In genomic region chr2:46477912-46478311, GRCh38 we compare ENCODE assay signal across 24 cellular contexts. TPM values are rescaled to one million over a fixed set of nuclear protein-coding genes. Genes with fewer than 3 reads are reported as not detected.
"Had no signal": no experiment of that assay in that cellular context is flagged by ENCODE, and none has a peak within 500 bp of the region (broad histone marks: within the 10 kb centered on the region; RNA-seq: fewer than 3 reads in every experiment).

No MANE protein-coding gene starts in this region.

- H3K9me3 Mint-ChIP-seq: activated B cell treated with CpG ODN at 0.5 μM for 24 hours; natural killer cell treated with Interleukin-12 subunit alpha and Interleukin-12 subunit beta and Interleukin-15 and Interleukin-18, amount 100 ng/mL, for 72 hours had no signal

- H3K36me3 ChIP-seq: breast epithelium, colonic mucosa, esophagus squamous epithelium, gastrocnemius medialis, neutrophil, ovary, prostate gland, upper lobe of right lung had no signal

- H3K4me1 ChIP-seq: breast epithelium, colonic mucosa, gastrocnemius medialis, prostate gland had no signal

- H3K27ac ChIP-seq: breast epithelium, colonic mucosa, esophagus squamous epithelium, gastrocnemius medialis, neutrophil, ovary, prostate gland, upper lobe of right lung had no signal

- H3K27me3 ChIP-seq: breast epithelium, colonic mucosa, gastrocnemius medialis, neutrophil, ovary, upper lobe of right lung had no signal

- DNase-seq: activated B cell treated with CpG ODN at 0.5 μM for 24 hours; activated naive CD8-positive, alpha-beta T cell treated with anti-CD3 and anti-CD28 coated beads, Interleukin-2, amount 10 ng/mL, durations not matched to agents 7 days and 5 days; activated T-cell treated with anti-CD3 and anti-CD28 coated beads, Interleukin-2, amount 50 U/mL, for 1 hour; amniotic stem cell; colonic mucosa; esophagus squamous epithelium; gastrocnemius medialis; left cardiac atrium; ovary; stimulated activated CD4-positive, alpha-beta T cell treated with anti-CD3 and anti-CD28 coated beads, Interleukin-4, amount 100 ng/mL, for 24 hours; stimulated activated naive CD8-positive, alpha-beta T cell treated with anti-CD3 and anti-CD28 coated beads, Interleukin-15, Interleukin-2, amounts not matched to agents 100 U/mL and 50 U/mL, for 24 hours; T-helper 1 cell; T-helper 9 cell; upper lobe of right lung had no signal

- H3K27me3 Mint-ChIP-seq: activated CD4-positive, alpha-beta T cell treated with anti-CD3 and anti-CD28 coated beads for 36 hours had no signal

- H3K4me1 Mint-ChIP-seq: endodermal cell had no signal

- H3K4me3 Mint-ChIP-seq: activated B cell treated with CpG ODN at 0.5 μM for 24 hours; activated CD4-positive, alpha-beta memory T cell treated with anti-CD3 and anti-CD28 coated beads, Interleukin-2, amount 10 ng/mL, durations not matched to agents 7 days and 5 days; activated CD4-positive, alpha-beta T cell treated with anti-CD3 and anti-CD28 coated beads for 36 hours; activated naive CD8-positive, alpha-beta T cell treated with anti-CD3 and anti-CD28 coated beads, Interleukin-2, amount 10 ng/mL, durations not matched to agents 7 days and 5 days; endodermal cell; natural killer cell treated with Interleukin-12 subunit alpha and Interleukin-12 subunit beta and Interleukin-15 and Interleukin-18, amount 100 ng/mL, for 72 hours had no signal

- ATAC-seq: activated CD4-positive, alpha-beta T cell treated with anti-CD3 and anti-CD28 coated beads for 36 hours; gastrocnemius medialis; left cardiac atrium; natural killer cell treated with Interleukin-12 subunit alpha and Interleukin-12 subunit beta and Interleukin-15 and Interleukin-18, amount 100 ng/mL, for 72 hours; stimulated activated naive CD8-positive, alpha-beta T cell treated with anti-CD3 and anti-CD28 coated beads, Interleukin-15, Interleukin-2, amounts not matched to agents 100 U/mL and 50 U/mL, for 24 hours; upper lobe of right lung had no signal

- H3K4me3 ChIP-seq: breast epithelium, colonic mucosa, esophagus squamous epithelium, gastrocnemius medialis, ovary, prostate gland, upper lobe of right lung had no signal

- H3K9me3 ChIP-seq: breast epithelium, colonic mucosa, esophagus squamous epithelium, gastrocnemius medialis, neutrophil, ovary, prostate gland, upper lobe of right lung had no signal

- H3K36me3 Mint-ChIP-seq: activated naive CD8-positive, alpha-beta T cell treated with anti-CD3 and anti-CD28 coated beads, Interleukin-2, amount 10 ng/mL, durations not matched to agents 7 days and 5 days had no signal

- H3K27ac Mint-ChIP-seq: activated B cell treated with CpG ODN at 0.5 μM for 24 hours; activated CD4-positive, alpha-beta T cell treated with anti-CD3 and anti-CD28 coated beads for 36 hours; activated naive CD8-positive, alpha-beta T cell treated with anti-CD3 and anti-CD28 coated beads, Interleukin-2, amount 10 ng/mL, durations not matched to agents 7 days and 5 days; endodermal cell had no signal

RNA-seq across cellular contexts. Expression of gene TMEM247, which starts 1.5 kb away (rescaled TPM):
- total RNA-seq: activated B cell treated with CpG ODN at 0.5 μM for 24 hours; activated CD4-positive, alpha-beta memory T cell treated with anti-CD3 and anti-CD28 coated beads, Interleukin-2, amount 10 ng/mL, durations not matched to agents 7 days and 5 days; activated CD4-positive, alpha-beta T cell treated with anti-CD3 and anti-CD28 coated beads for 36 hours; activated naive CD8-positive, alpha-beta T cell treated with anti-CD3 and anti-CD28 coated beads, Interleukin-2, amount 10 ng/mL, durations not matched to agents 7 days and 5 days; breast epithelium; colonic mucosa; endodermal cell; esophagus squamous epithelium; gastrocnemius medialis; left cardiac atrium; liver; natural killer cell treated with Interleukin-12 subunit alpha and Interleukin-12 subunit beta and Interleukin-15 and Interleukin-18, amount 100 ng/mL, for 72 hours; ovary; subcutaneous adipose tissue; upper lobe of right lung had no signal
- polyA plus RNA-seq: liver, ovary, thymus had no signal
